ENCODE assay signal across 1 cellular context in the genomic region with DNA sequence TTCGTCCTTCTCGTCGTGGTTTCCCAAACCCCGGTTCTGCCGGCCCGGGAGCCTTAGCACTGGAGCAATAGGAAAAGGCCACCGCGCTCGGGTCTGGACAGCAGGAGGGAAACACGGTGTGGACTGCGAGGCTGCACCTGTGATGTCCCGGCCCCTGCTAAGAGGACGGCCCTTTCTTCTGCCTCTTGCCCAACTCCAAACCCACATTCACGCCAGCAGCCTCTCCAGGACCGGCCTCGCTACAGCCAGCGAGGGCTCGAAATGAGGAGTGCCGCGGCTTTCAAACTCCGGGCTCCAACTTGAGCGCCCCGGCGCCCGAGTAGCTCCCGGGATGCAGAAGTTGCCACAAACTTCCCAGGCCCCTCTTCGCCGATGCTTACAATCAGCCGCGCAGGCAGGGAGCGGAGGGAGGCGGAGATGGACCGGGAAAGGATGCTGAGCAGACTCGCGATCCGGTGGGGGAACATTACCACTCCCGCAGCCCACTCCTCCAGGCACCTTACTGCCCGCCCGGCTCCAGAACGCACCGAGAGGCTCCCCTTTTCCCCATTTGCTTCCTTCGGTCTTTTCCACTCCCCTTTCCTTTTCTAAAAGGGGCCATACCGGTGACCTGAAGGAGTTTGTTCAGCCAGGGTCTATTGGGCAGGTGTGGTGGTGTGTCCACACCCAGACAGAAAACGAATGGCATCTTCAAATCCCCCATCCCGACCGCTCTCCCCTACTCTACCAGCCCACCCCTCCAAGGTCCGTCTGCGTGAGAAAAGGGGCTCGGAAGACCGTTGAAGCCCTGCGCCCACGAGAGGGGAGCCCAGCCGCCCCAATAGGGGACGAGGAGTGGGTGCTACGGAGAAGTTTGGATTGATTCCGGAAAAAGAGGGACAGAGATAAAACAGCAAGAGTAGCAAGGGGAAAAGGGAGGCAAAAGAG.
A peak's percentile ranks its signal among the peaks of the same experiment; 100 is the strongest.
TF ChIP-seq lines count a peak whose summit lies in the region.

No MANE protein-coding gene starts in this region.

TF ChIP-seq in WTC11, 78 proteins besides CTCF, POLR2A, EP300 and RAD21 (continued from another document):
- TF ChIP-seq, protein P1, sequence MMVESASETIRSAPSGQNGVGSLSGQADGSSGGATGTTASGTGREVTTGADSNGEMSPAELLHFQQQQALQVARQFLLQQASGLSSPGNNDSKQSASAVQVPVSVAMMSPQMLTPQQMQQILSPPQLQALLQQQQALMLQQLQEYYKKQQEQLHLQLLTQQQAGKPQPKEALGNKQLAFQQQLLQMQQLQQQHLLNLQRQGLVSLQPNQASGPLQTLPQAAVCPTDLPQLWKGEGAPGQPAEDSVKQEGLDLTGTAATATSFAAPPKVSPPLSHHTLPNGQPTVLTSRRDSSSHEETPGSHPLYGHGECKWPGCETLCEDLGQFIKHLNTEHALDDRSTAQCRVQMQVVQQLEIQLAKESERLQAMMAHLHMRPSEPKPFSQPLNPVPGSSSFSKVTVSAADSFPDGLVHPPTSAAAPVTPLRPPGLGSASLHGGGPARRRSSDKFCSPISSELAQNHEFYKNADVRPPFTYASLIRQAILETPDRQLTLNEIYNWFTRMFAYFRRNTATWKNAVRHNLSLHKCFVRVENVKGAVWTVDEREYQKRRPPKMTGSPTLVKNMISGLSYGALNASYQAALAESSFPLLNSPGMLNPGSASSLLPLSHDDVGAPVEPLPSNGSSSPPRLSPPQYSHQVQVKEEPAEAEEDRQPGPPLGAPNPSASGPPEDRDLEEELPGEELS (CRISPR knock-in tag; IDR thresholded peaks at IDR 0.05): no peak
- TF ChIP-seq SP1 (CRISPR knock-in tag; conservative IDR thresholded peaks at IDR 0.05): peak; percentile 15; the same call in 1 of the 2 replicates
- TF ChIP-seq, protein P2, sequence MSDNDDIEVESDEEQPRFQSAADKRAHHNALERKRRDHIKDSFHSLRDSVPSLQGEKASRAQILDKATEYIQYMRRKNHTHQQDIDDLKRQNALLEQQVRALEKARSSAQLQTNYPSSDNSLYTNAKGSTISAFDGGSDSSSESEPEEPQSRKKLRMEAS (CRISPR knock-in tag; IDR thresholded peaks at IDR 0.05): peak; percentile 90
- TF ChIP-seq, protein P3, sequence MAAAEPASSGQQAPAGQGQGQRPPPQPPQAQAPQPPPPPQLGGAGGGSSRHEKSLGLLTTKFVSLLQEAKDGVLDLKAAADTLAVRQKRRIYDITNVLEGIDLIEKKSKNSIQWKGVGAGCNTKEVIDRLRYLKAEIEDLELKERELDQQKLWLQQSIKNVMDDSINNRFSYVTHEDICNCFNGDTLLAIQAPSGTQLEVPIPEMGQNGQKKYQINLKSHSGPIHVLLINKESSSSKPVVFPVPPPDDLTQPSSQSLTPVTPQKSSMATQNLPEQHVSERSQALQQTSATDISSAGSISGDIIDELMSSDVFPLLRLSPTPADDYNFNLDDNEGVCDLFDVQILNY (CRISPR knock-in tag; IDR thresholded peaks at IDR 0.05): no peak
- no peak for TF ChIP-seq ZNF396 (CRISPR knock-in tag; IDR thresholded peaks at IDR 0.05; ENCODE audit: borderline replicate concordance)
- TF ChIP-seq, protein P4, sequence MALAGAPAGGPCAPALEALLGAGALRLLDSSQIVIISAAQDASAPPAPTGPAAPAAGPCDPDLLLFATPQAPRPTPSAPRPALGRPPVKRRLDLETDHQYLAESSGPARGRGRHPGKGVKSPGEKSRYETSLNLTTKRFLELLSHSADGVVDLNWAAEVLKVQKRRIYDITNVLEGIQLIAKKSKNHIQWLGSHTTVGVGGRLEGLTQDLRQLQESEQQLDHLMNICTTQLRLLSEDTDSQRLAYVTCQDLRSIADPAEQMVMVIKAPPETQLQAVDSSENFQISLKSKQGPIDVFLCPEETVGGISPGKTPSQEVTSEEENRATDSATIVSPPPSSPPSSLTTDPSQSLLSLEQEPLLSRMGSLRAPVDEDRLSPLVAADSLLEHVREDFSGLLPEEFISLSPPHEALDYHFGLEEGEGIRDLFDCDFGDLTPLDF (CRISPR knock-in tag; IDR thresholded peaks at IDR 0.05): peak; percentile 76; the same call in 1 of the 2 replicates
- TF ChIP-seq CREM (CRISPR knock-in tag; IDR thresholded peaks at IDR 0.05): no peak
- no peak for TF ChIP-seq HMGA2 (CRISPR knock-in tag; IDR thresholded peaks at IDR 0.05)
- TF ChIP-seq ESRRA (CRISPR knock-in tag; IDR thresholded peaks at IDR 0.05; ENCODE audit: borderline replicate concordance): no peak
- TF ChIP-seq CREB1 (CRISPR knock-in tag; IDR thresholded peaks at IDR 0.05): no peak; the same call in 1 of the 2 replicates
- TF ChIP-seq FOXJ3 (CRISPR knock-in tag; IDR thresholded peaks at IDR 0.05; ENCODE audit: borderline replicate concordance): no peak
- TF ChIP-seq FOXK1 (CRISPR knock-in tag; IDR thresholded peaks at IDR 0.05): no peak
- TF ChIP-seq ZNF671 (CRISPR knock-in tag; IDR thresholded peaks at IDR 0.05): no peak
- TF ChIP-seq, protein P5, sequence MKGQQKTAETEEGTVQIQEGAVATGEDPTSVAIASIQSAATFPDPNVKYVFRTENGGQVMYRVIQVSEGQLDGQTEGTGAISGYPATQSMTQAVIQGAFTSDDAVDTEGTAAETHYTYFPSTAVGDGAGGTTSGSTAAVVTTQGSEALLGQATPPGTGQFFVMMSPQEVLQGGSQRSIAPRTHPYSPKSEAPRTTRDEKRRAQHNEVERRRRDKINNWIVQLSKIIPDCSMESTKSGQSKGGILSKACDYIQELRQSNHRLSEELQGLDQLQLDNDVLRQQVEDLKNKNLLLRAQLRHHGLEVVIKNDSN (CRISPR knock-in tag; IDR thresholded peaks at IDR 0.05): peak; percentile 45; the same call in 1 of the 2 replicates
